Comparison of ENCODE assay signal across 3 cellular contexts in genomic region chr11:75378776-75379175, GRCh38. TPM values are rescaled to one million over a fixed set of nuclear protein-coding genes. Genes with fewer than 3 reads are reported as not detected.
"Had no signal": no experiment of that assay in that cellular context is flagged by ENCODE, and none has a peak within 500 bp of the region (broad histone marks: within the 10 kb centered on the region; RNA-seq: fewer than 3 reads in every experiment).

No MANE protein-coding gene starts in this region.

RNA-seq across cellular contexts. Expression of gene KLHL35, which starts 54.2 kb away (rescaled TPM):
- total RNA-seq: HepG2, HT1080, K562 had no signal
- polyA plus RNA-seq: HepG2, K562 had no signal
